Comparison of ENCODE assay signal across 14 cellular contexts in the genomic region with DNA sequence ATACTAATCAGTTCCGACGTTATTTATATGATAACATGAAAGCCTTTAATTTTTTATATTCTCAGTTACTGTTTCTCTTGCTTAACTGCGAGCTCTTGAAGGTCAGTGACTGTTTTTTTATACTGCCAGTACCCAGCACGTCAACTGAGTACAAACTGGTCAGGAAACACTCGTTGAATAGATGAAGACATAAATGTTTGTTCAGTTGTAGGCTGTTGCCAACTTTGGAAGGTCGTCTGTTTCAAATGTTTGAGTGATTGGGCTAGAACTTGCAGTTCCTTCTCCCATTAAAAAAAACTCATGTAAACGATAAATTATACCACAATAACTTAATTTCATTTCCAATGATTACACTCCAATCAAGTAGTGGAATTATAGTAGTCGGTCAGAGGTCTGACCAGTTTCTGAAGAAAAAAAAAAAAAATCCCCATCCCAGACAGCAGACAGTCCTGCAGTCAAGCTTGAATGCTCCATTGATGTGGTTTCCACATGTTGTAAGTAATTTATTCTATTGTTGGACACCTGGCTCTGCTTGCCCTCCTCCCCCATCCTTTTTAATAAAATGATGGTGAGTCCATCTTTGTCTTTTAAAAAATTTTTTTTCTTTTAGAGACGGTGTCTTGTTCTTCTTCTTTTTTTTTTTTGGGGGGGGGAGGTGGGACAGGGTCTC.
DNase-seq lines count a peak whose midpoint lies in the region; ATAC-seq, FAIRE-seq and TF ChIP-seq lines count a peak whose summit lies in the region.
"Had no signal": no experiment of that assay in that cellular context is flagged by ENCODE, and none has a peak within 500 bp of the region (broad histone marks: within the 10 kb centered on the region; RNA-seq: fewer than 3 reads in every experiment).

No MANE protein-coding gene starts in this region.

- H2AFZ ChIP-seq in HepG2 (ENCODE audit: low read length), result no peak overlapping the region

- H3K9ac ChIP-seq in liver (ENCODE audit: low read depth in 1 of 2, low read length in 2 of 2) (no peak overlapping the region), HepG2 (ENCODE audit: insufficient read depth, low read depth, low read length) (no peak overlapping the region)

- no peak overlapping the region for H3K4me3 Mint-ChIP-seq in naive thymus-derived CD4-positive, alpha-beta T cell
- H3K4me3 Mint-ChIP-seq: activated naive CD8-positive, alpha-beta T cell treated with anti-CD3 and anti-CD28 coated beads for 36 hours; dendritic cell treated with granulocyte-macrophage colony-stimulating factor and Interleukin-4, amounts not matched to agents 40 ng/mL and 50 ng/mL, for 4 days had no signal

- H3K27ac ChIP-seq in liver (ENCODE audit: low read depth in 1 of 2, low read length in 2 of 2), result no peak overlapping the region
- no peak overlapping the region for H3K27ac ChIP-seq in HepG2 (ENCODE audit: extremely low read length, insufficient read depth, low read length)
- H3K27ac ChIP-seq in spleen, result peak overlapping the region in 4 of 8 donors; percentile 16 to 61 (median 50)
- no peak overlapping the region for H3K27ac ChIP-seq in naive thymus-derived CD4-positive, alpha-beta T cell (ENCODE audit: low read depth, low read length)

- no peaks in the 10 kb centered on the region for H3K36me3 Mint-ChIP-seq in naive thymus-derived CD4-positive, alpha-beta T cell
- H3K36me3 Mint-ChIP-seq: activated naive CD8-positive, alpha-beta T cell treated with anti-CD3 and anti-CD28 coated beads for 36 hours had no signal

- no peaks in the 10 kb centered on the region for H3K27me3 ChIP-seq in liver (ENCODE audit: control insufficient read depth in 4 of 4, insufficient read depth in 4 of 4, low read length in 3 of 4)
- H3K27me3 ChIP-seq in HepG2 (ENCODE audit: control insufficient read depth in 1 of 2, insufficient read depth in 2 of 2, low read length in 2 of 2), result no peaks in the 10 kb centered on the region
- H3K27me3 ChIP-seq in spleen (replicated peaks in 1 of 7), result no peaks in the 10 kb centered on the region
- H3K27me3 ChIP-seq in naive thymus-derived CD4-positive, alpha-beta T cell (ENCODE audit: control insufficient read depth in 2 of 2, insufficient read depth in 2 of 2, low read length in 2 of 2), result no peaks in the 10 kb centered on the region

- intact Hi-C loops in HepG2 (cut with micrococcal nuclease; ENCODE audit: unreplicated experiment) (no loop called here), spleen (cut with DNase I; ENCODE audit: low total_unique reads) (no loop called here)
- intact Hi-C loops in naive thymus-derived CD4-positive, alpha-beta T cell (cut with micrococcal nuclease), result no loop called here

- TF ChIP-seq RAD21 in liver (IDR thresholded peaks at IDR 0.05) (peak in 1 of 2 donors; percentile 18), HepG2 (CRISPR knock-in tag; IDR thresholded peaks at IDR 0.05) (no peak)

- no peaks in the 10 kb centered on the region for H4K20me1 ChIP-seq in HepG2 (ENCODE audit: insufficient read depth, low read length)

- no peak overlapping the region for H3K27ac Mint-ChIP-seq in naive thymus-derived CD4-positive, alpha-beta T cell
- H3K27ac Mint-ChIP-seq: activated naive CD8-positive, alpha-beta T cell treated with anti-CD3 and anti-CD28 coated beads for 36 hours; dendritic cell treated with granulocyte-macrophage colony-stimulating factor and Interleukin-4, amounts not matched to agents 40 ng/mL and 50 ng/mL, for 4 days had no signal

- no peaks in the 10 kb centered on the region for H3K9me3 ChIP-seq in liver (ENCODE audit: control insufficient read depth in 4 of 4, low read length in 3 of 4)
- H3K9me3 ChIP-seq in HepG2 (ENCODE audit: low read length), result no peaks in the 10 kb centered on the region
- no peaks in the 10 kb centered on the region for H3K9me3 ChIP-seq in spleen
- H3K9me3 ChIP-seq in naive thymus-derived CD4-positive, alpha-beta T cell (ENCODE audit: control insufficient read depth in 2 of 3, low read length in 3 of 3), result no peaks in the 10 kb centered on the region

- H3K4me3 ChIP-seq in liver (ENCODE audit: low read depth in 1 of 3, low read length in 3 of 3), result no peak overlapping the region
- H3K4me3 ChIP-seq in HepG2 (replicated peaks in 1 of 3; ENCODE audit: insufficient read depth in 1 of 3, low read depth in 2 of 3, low read length in 3 of 3), result no peak overlapping the region
- H3K4me3 ChIP-seq in spleen, result no peak overlapping the region
- no peak overlapping the region for H3K4me3 ChIP-seq in naive thymus-derived CD4-positive, alpha-beta T cell (ENCODE audit: low read length)
- H3K4me3 ChIP-seq: lung had no signal

- H3K4me2 ChIP-seq in HepG2 (ENCODE audit: low read depth, low read length), result no peak overlapping the region

- no peaks in the 10 kb centered on the region for H3K4me1 Mint-ChIP-seq in naive thymus-derived CD4-positive, alpha-beta T cell

- CTCF ChIA-PET in HepG2 (lab: Yijun Ruan, JAX; ENCODE audit: low intra/inter-chr PET ratio, low total read pairs), result no interaction called here
- CTCF ChIA-PET in naive thymus-derived CD4-positive, alpha-beta T cell (lab: Charles Lee), result no interaction called here

- H3K9me3 Mint-ChIP-seq in naive thymus-derived CD4-positive, alpha-beta T cell, result no peaks in the 10 kb centered on the region
- H3K9me3 Mint-ChIP-seq: activated naive CD8-positive, alpha-beta T cell treated with anti-CD3 and anti-CD28 coated beads for 36 hours; dendritic cell treated with granulocyte-macrophage colony-stimulating factor and Interleukin-4, amounts not matched to agents 40 ng/mL and 50 ng/mL, for 4 days had no signal

- TF ChIP-seq EP300 in HepG2 (IDR thresholded peaks at IDR 0.05; ENCODE audit: low read depth in 2 of 2, low read length in 2 of 2), result no peak
- TF ChIP-seq EP300 in HepG2 (CRISPR knock-in tag; IDR thresholded peaks at IDR 0.05; ENCODE audit: borderline replicate concordance), result no peak

- no peaks in the 10 kb centered on the region for H3K79me2 ChIP-seq in HepG2 (ENCODE audit: insufficient read depth, low read length)

- no TSS peak for BruUV-seq in HepG2 (replicated peaks; lab: Mats Ljungman, UMichigan)

- WGBS in liver, result 50% methylated on average over 9 of the region's 9 CpGs
- 90% methylated on average over 9 of the region's 9 CpGs for WGBS in HepG2 (ENCODE audit: low lambda C conversion rate)
- 29 to 35% (median 34%) methylated on average over 9 of the region's 9 CpGs for whole genome bisulfite sequencing in spleen, 5 donors

- no peak for DNase-seq in HepG2 (ENCODE audit: low spot score)
- peak; percentile 93 for DNase-seq in dermis blood vessel endothelial cell
- no peak for DNase-seq in left lobe of liver (ENCODE audit: low spot score)
- no peak for DNase-seq in spleen
- no peak for DNase-seq in naive thymus-derived CD4-positive, alpha-beta T cell
- DNase-seq in activated naive CD4-positive, alpha-beta T cell (lab: John Stamatoyannopoulos, UW), result no peak
- DNase-seq: activated naive CD8-positive, alpha-beta T cell treated with anti-CD3 and anti-CD28 coated beads for 36 hours; occipital lobe; stimulated activated CD4-positive, alpha-beta T cell treated with anti-CD3 and anti-CD28 coated beads, Interleukin-15, amount 100 ng/mL, for 24 hours had no signal

- no peaks in the 10 kb centered on the region for H3K36me3 ChIP-seq in liver (ENCODE audit: control insufficient read depth in 4 of 4, insufficient read depth in 3 of 4, low read depth in 1 of 4, low read length in 3 of 4)
- H3K36me3 ChIP-seq in HepG2 (replicated peaks in 1 of 2; ENCODE audit: control insufficient read depth in 1 of 2, insufficient read depth in 2 of 2, low read length in 2 of 2), result no peaks in the 10 kb centered on the region
- H3K36me3 ChIP-seq in spleen, result no peaks in the 10 kb centered on the region
- no peaks in the 10 kb centered on the region for H3K36me3 ChIP-seq in naive thymus-derived CD4-positive, alpha-beta T cell (ENCODE audit: control insufficient read depth in 2 of 3, insufficient read depth in 3 of 3, low read length in 3 of 3)

- peaks cover 4 to 18% (median 6%) of the 10 kb centered on the region in 5 donors for H3K27me3 Mint-ChIP-seq in naive thymus-derived CD4-positive, alpha-beta T cell

- TF ChIP-seq POLR2A in HepG2 (IDR thresholded peaks at IDR 0.05; ENCODE audit: insufficient read depth in 1 of 2, low read depth in 2 of 2, low read length in 2 of 2) (no peak), spleen (IDR thresholded peaks at IDR 0.05) (no peak)

- in situ Hi-C loops in HepG2 (cut with HindIII; ENCODE audit: extremely low pct_ligation_motif_present, low pct_unique_long_range_greater_than_20kb), result no loop called here

- H3K4me1 ChIP-seq in liver (ENCODE audit: control insufficient read depth in 4 of 4, insufficient read depth in 4 of 4, low read length in 3 of 4), result peaks cover 0 to 3% (median 0%) of the 10 kb centered on the region in 4 donors
- H3K4me1 ChIP-seq in HepG2 (ENCODE audit: insufficient read depth, low read length), result no peaks in the 10 kb centered on the region
- H3K4me1 ChIP-seq in spleen, result peaks cover 0 to 16% (median 2%) of the 10 kb centered on the region in 6 donors
- H3K4me1 ChIP-seq in naive thymus-derived CD4-positive, alpha-beta T cell (ENCODE audit: control insufficient read depth in 2 of 2, insufficient read depth in 2 of 2, low read length in 2 of 2), result no peaks in the 10 kb centered on the region

- POLR2A ChIA-PET in HepG2 (lab: Yijun Ruan, JAX), result no interaction called here
- POLR2A ChIA-PET in naive thymus-derived CD4-positive, alpha-beta T cell (lab: Charles Lee), result no interaction called here

- ATAC-seq in HepG2, result no peak
- ATAC-seq in left lobe of liver, result peak; percentile 69
- ATAC-seq in HG03108 (IDR thresholded peaks at IDR 0.05; ENCODE audit: unreplicated experiment), result no peak
- ATAC-seq in naive thymus-derived CD4-positive, alpha-beta T cell, result no peak

- no peak for TF ChIP-seq CTCF in liver (IDR thresholded peaks at IDR 0.05; ENCODE audit: low read depth, low read length, missing input control)
- no peak for TF ChIP-seq CTCF in HepG2 (CRISPR knock-in tag; IDR thresholded peaks at IDR 0.05)
- no peak for TF ChIP-seq CTCF in spleen (IDR thresholded peaks at IDR 0.05 in 8 of 11, conservative IDR thresholded peaks at IDR 0.05 in 3 of 11)

- FAIRE-seq in HepG2 (lab: Jason Lieb, UNC), result no peak
- FAIRE-seq: TTC549 had no signal

TF ChIP-seq in liver, 16 proteins besides CTCF, POLR2A, EP300 and RAD21:
- TF ChIP-seq RXRA (IDR thresholded peaks at IDR 0.05) (no peak), NR2F2 (IDR thresholded peaks at IDR 0.05) (peak; percentile 52), GABPA (IDR thresholded peaks at IDR 0.05 in 1 of 2, conservative IDR thresholded peaks at IDR 0.05 in 1 of 2) (no peak)

TF ChIP-seq in HepG2, 621 proteins besides CTCF, POLR2A, EP300 and RAD21 (continues in another document):
- TF ChIP-seq EHMT2 (IDR thresholded peaks at IDR 0.05; ENCODE audit: borderline replicate concordance, low read depth, low read length) (no peak), ZNF709 (CRISPR knock-in tag; IDR thresholded peaks at IDR 0.05) (no peak)
- TF ChIP-seq, protein P1, sequence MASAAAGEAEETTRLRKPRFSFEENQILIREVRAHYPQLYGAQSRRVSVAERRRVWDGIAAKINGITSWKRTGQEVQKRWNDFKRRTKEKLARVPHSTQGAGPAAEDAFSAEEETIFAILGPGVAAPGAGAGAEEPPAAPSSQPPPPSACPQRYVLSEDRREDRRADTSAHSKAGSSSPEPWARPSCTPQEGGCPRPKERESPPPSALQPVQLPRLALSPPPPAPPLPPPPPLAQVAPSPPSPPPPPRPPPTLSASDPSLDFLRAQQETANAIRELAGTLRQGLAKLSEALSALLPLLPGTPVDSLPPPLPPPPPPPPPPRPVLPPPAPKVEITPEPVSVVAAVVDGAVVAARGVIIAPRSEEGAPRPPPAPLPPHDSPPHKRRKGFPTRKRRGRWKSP (CRISPR knock-in tag; IDR thresholded peaks at IDR 0.05), result no peak
